In genomic region chr17:80027043-80027435, GRCh38 we compare ENCODE assay signal across 14 cellular contexts. TPM values are rescaled to one million over a fixed set of nuclear protein-coding genes. Genes with fewer than 3 reads are reported as not detected.
DNase-seq lines count a peak whose midpoint lies in the region; ATAC-seq and TF ChIP-seq lines count a peak whose summit lies in the region.
"Had no signal": no experiment of that assay in that cellular context is flagged by ENCODE, and none has a peak within 500 bp of the region (broad histone marks: within the 10 kb centered on the region; RNA-seq: fewer than 3 reads in every experiment).

No MANE protein-coding gene starts in this region.

- H3K27ac ChIP-seq in GM23338 (ENCODE audit: low read depth) (peak overlapping the region; percentile 59; the same call in 1 of the 2 replicates), suprapubic skin (peak overlapping the region; percentile 22)
- H3K27ac ChIP-seq: HL-60 had no signal

- H3K9me2 ChIP-seq in GM23338 (ENCODE audit: insufficient read depth) = no peaks in the 10 kb centered on the region

- H3K4me3 Mint-ChIP-seq in GM23338 (no peak overlapping the region), WTC11 (no peak overlapping the region), glutamatergic neuron (ENCODE audit: unreplicated experiment) (peak overlapping the region; percentile 27)
- H3K4me3 Mint-ChIP-seq: B cell; CD4-positive, alpha-beta memory T cell had no signal

- TF ChIP-seq CTCF in GM23338 (conservative IDR thresholded peaks at IDR 0.05; ENCODE audit: low read depth in 2 of 2) (no peak), WTC11 (IDR thresholded peaks at IDR 0.05) (no peak), glutamatergic neuron (IDR thresholded peaks at IDR 0.05; ENCODE audit: partially characterized antibody, unreplicated experiment) (no peak), suprapubic skin (IDR thresholded peaks at IDR 0.05) (no peak)

- DNase-seq in GM23338 (ENCODE audit: low spot score) = no peak
- DNase-seq in WTC11 (ENCODE audit: low spot score) = no peak
- DNase-seq in glutamatergic neuron = no peak
- DNase-seq in suprapubic skin (ENCODE audit: low spot score in 2 of 2) = no peak
- no peak for DNase-seq in T1000 (lab: John Stamatoyannopoulos, UW)
- DNase-seq in SHP77 treated with DMSO at 0.1 percent for 48 hours (lab: John Stamatoyannopoulos, UW) = no peak
- DNase-seq: CD4-positive, alpha-beta memory T cell; DND-41; GDM1; HCEC 1CT had no signal

- TF ChIP-seq POLR2A in suprapubic skin (IDR thresholded peaks at IDR 0.05) = no peak

- peaks cover 54% of the 10 kb centered on the region for H4K20me1 ChIP-seq in GM23338 (replicated peaks; ENCODE audit: insufficient read depth)

- no peaks in the 10 kb centered on the region for H3K9me3 ChIP-seq in suprapubic skin

- WGBS in suprapubic skin = 92% methylated on average over 8 of the region's 8 CpGs

- CTCF ChIA-PET in WTC11 (lab: Charles Lee) = interaction anchor here (1.4 to 3.7 kb wide), 5 partner anchors 19 to 97 kb away, joined by 3 to 36 read pairs (median 5); partner anchors contain the start of gene GAA

- H3K79me2 ChIP-seq in GM23338 (replicated peaks; ENCODE audit: insufficient read depth) = peaks cover 96% of the 10 kb centered on the region

- H2AFZ ChIP-seq in GM23338 = no peak overlapping the region

- TF ChIP-seq EP300 in suprapubic skin (IDR thresholded peaks at IDR 0.05) = no peak

- POLR2A ChIA-PET in WTC11 (lab: Charles Lee) = interaction anchor here (0.6 kb wide), 1 partner anchor 94 kb away, joined by 3 read pairs; no protein-coding TSS in a partner anchor

- peaks cover 40% of the 10 kb centered on the region for H3K4me1 Mint-ChIP-seq in GM23338
- peaks cover 26% of the 10 kb centered on the region for H3K4me1 Mint-ChIP-seq in WTC11
- H3K4me1 Mint-ChIP-seq in glutamatergic neuron (ENCODE audit: low read depth, unreplicated experiment) = peaks cover 55% of the 10 kb centered on the region
- H3K4me1 Mint-ChIP-seq: B cell; CD4-positive, alpha-beta memory T cell had no signal

- H3K36me3 ChIP-seq in GM23338 (ENCODE audit: insufficient read depth) (no peaks in the 10 kb centered on the region), suprapubic skin (no peaks in the 10 kb centered on the region)

- H3K36me3 Mint-ChIP-seq in GM23338 (ENCODE audit: low read depth) = no peaks in the 10 kb centered on the region
- H3K36me3 Mint-ChIP-seq in WTC11 = 0 out of 2 replicates have a peak, but pooled peaks cover 2% of the 10 kb centered on the region
- H3K36me3 Mint-ChIP-seq in glutamatergic neuron (ENCODE audit: unreplicated experiment) = no peaks in the 10 kb centered on the region
- H3K36me3 Mint-ChIP-seq: CD4-positive, alpha-beta memory T cell had no signal

- H3K27me3 ChIP-seq in GM23338 (ENCODE audit: insufficient read depth) (no peaks in the 10 kb centered on the region), suprapubic skin (no peaks in the 10 kb centered on the region)

- no peak for ATAC-seq in GM23338
- no peak for ATAC-seq in WTC11
- ATAC-seq in HG03175 (IDR thresholded peaks at IDR 0.05; ENCODE audit: unreplicated experiment) = no peak
- ATAC-seq: K562 had no signal

- no peaks in the 10 kb centered on the region for H3K9me3 Mint-ChIP-seq in GM23338
- no peaks in the 10 kb centered on the region for H3K9me3 Mint-ChIP-seq in WTC11
- H3K9me3 Mint-ChIP-seq in glutamatergic neuron (ENCODE audit: unreplicated experiment) = peaks cover 21% of the 10 kb centered on the region
- H3K9me3 Mint-ChIP-seq: CD4-positive, alpha-beta memory T cell had no signal

- peaks cover 2% of the 10 kb centered on the region; the same call in 1 of the 2 replicates for H3F3A ChIP-seq in GM23338 (replicated peaks; ENCODE audit: low read depth)

- H3K4me1 ChIP-seq in GM23338 (ENCODE audit: insufficient read depth) (peaks cover 21% of the 10 kb centered on the region), suprapubic skin (peaks cover 84% of the 10 kb centered on the region)

- no peak overlapping the region for H3K4me2 ChIP-seq in GM23338

- H3K27me3 Mint-ChIP-seq in GM23338 (ENCODE audit: insufficient read depth, low read depth, poor library complexity) = no peaks in the 10 kb centered on the region
- no peaks in the 10 kb centered on the region for H3K27me3 Mint-ChIP-seq in WTC11 (ENCODE audit: low read depth)
- H3K27me3 Mint-ChIP-seq in glutamatergic neuron (ENCODE audit: unreplicated experiment) = peaks cover 25% of the 10 kb centered on the region
- H3K27me3 Mint-ChIP-seq: B cell; CD4-positive, alpha-beta memory T cell had no signal

- no peak overlapping the region for H3K27ac Mint-ChIP-seq in GM23338
- H3K27ac Mint-ChIP-seq in WTC11 = peak overlapping the region; percentile 20; the same call in 1 of the 2 replicates
- H3K27ac Mint-ChIP-seq in glutamatergic neuron (ENCODE audit: unreplicated experiment) = peak overlapping the region; percentile 94
- H3K27ac Mint-ChIP-seq: B cell had no signal

- H3K4me3 ChIP-seq in GM23338 (no peak overlapping the region), suprapubic skin (no peak overlapping the region)
- H3K4me3 ChIP-seq: K562 had no signal

TF ChIP-seq in WTC11, 78 proteins besides CTCF, POLR2A, EP300 and RAD21:
- TF ChIP-seq ARID4B (CRISPR knock-in tag; IDR thresholded peaks at IDR 0.05; ENCODE audit: borderline replicate concordance) (no peak), ZNF532 (CRISPR knock-in tag; IDR thresholded peaks at IDR 0.05; ENCODE audit: borderline replicate concordance) (no peak), ZNF138 (CRISPR knock-in tag; conservative IDR thresholded peaks at IDR 0.05) (no peak), ZNF219 (CRISPR knock-in tag; IDR thresholded peaks at IDR 0.05; ENCODE audit: borderline replicate concordance) (no peak), SMAD4 (CRISPR knock-in tag; IDR thresholded peaks at IDR 0.05) (no peak)

RNA-seq across cellular contexts. Expression of gene TBC1D16, which starts 8.6 kb away (rescaled TPM):
- 93.5 and 104 TPM in 2 replicates for total RNA-seq in GM23338 (2014; rRNA removed; shearing (Covaris generic))
- 15.2 and 16.7 TPM in 2 replicates for polyA plus RNA-seq in GM23338 (2016; fragmentation: Nextera tagmentation; extraction: Ambion mirVana)
- total RNA-seq in WTC11 (2021) (89.8 to 96.1 TPM (median 90.4 TPM) in 3 replicates), glutamatergic neuron (ENCODE audit: unreplicated experiment) (197 TPM), suprapubic skin (10 to 100 TPM; 18.6 to 33.6 (median 22.7) TPM)

RNA-seq across cellular contexts. Expression of gene CCDC40, which starts 9.4 kb away (rescaled TPM):
- 7.1 and 8.1 TPM in 2 replicates for total RNA-seq in GM23338 (2014; rRNA removed; shearing (Covaris generic))
- 6.7 and 7.6 TPM in 2 replicates for polyA plus RNA-seq in GM23338 (2016; fragmentation: Nextera tagmentation; extraction: Ambion mirVana)
- 15.1 to 16.3 TPM (median 15.2 TPM) in 3 replicates for total RNA-seq in WTC11 (2021)
- 25.3 TPM for total RNA-seq in glutamatergic neuron (ENCODE audit: unreplicated experiment)
- 1 to 10 TPM; 1.2 to 4.4 (median 2.9) TPM for total RNA-seq in suprapubic skin
- polyA plus RNA-seq: CD4-positive, alpha-beta memory T cell had no signal
